In the genomic region with DNA sequence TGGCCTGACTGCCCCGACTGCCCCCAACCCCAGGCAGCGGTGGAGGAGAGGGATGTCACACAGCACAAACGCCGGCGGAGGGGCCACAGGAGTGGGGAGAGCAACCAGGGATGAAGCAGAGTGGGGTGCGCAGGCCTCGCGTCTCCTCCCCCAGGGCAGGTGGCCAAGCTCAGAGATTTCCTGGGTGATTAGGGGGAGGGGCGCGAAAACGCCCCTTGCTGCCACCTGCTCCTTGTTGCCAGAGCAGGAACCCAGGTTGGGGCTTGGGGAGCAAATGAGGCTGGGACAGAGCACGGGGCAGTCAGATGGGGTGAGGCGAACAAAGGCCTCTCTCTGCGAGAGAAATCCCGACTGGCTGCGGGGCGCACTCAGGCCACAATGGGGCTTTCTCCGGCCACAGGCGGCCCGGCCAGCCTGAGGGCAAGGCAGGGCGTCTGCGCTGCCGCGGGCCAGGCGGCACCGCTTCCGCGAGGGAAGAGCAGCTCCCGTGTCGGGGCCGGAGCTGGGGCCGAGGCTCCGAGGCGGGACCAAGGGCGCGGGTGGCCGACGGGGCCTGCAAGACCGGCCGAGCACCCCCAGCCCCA, we compare ENCODE assay signal across 8 cellular contexts. TPM values are rescaled to one million over a fixed set of nuclear protein-coding genes. Genes with fewer than 3 reads are reported as not detected.
DNase-seq lines count a peak whose midpoint lies in the region; ATAC-seq and TF ChIP-seq lines count a peak whose summit lies in the region.

No MANE protein-coding gene starts in this region.

- POLR2A ChIA-PET in A673 (lab: Charles Lee; ENCODE audit: low non-redundant PET) = no interaction called here
- POLR2A ChIA-PET in PC-3 (lab: Charles Lee; ENCODE audit: unreplicated experiment) = interaction anchor here (0.6 kb wide), 1 partner anchor 63 kb away, joined by 3 read pairs; no protein-coding TSS in a partner anchor

- H3K9me3 ChIP-seq in A673 (ENCODE audit: low read depth, low read length, poor library complexity, severe bottlenecking) = no peaks in the 10 kb centered on the region
- H3K9me3 ChIP-seq in PC-3 (ENCODE audit: low read length) = no peaks in the 10 kb centered on the region

- ATAC-seq in GM18519 (IDR thresholded peaks at IDR 0.05; ENCODE audit: low FRiP score, unreplicated experiment) = peak; percentile 17
- peak; percentile 26 for ATAC-seq in HG03025 (IDR thresholded peaks at IDR 0.05; ENCODE audit: low FRiP score, unreplicated experiment)
- no peak; the same call in 1 of the 2 replicates for ATAC-seq in PC-3

- no TSS peak for BruUV-seq in A673 (replicated peaks; lab: Mats Ljungman, UMichigan)
- BruUV-seq in PC-3 (replicated peaks; lab: Mats Ljungman, UMichigan) = no TSS peak

- no peaks in the 10 kb centered on the region for H3K27me3 ChIP-seq in A673 (replicated peaks; ENCODE audit: insufficient read depth, low read depth, low read length, poor library complexity)
- no peaks in the 10 kb centered on the region for H3K27me3 ChIP-seq in PC-3 (ENCODE audit: low read length)

- no peaks in the 10 kb centered on the region for H3K9me2 ChIP-seq in PC-3 (replicated peaks; ENCODE audit: low read length)

- H3K36me3 ChIP-seq in A673 (ENCODE audit: insufficient read depth, low read length, poor library complexity, severe bottlenecking) (no peaks in the 10 kb centered on the region), PC-3 (ENCODE audit: low read depth, low read length) (no peaks in the 10 kb centered on the region)

- H3K4me3 ChIP-seq in A673 (ENCODE audit: low read depth, low read length, poor library complexity, severe bottlenecking) (peak overlapping the region; percentile 48), PC-3 (ENCODE audit: low read length) (peak overlapping the region; percentile 71), choroid plexus epithelial cell (ENCODE audit: low read depth, low read length) (peak overlapping the region; percentile 60), lower leg skin (ENCODE audit: low read depth, poor library complexity, severe bottlenecking) (peak overlapping the region; percentile 21)

- CTCF ChIA-PET in A673 (lab: Charles Lee) (no interaction called here), PC-3 (lab: Charles Lee) (no interaction called here)

- no peaks in the 10 kb centered on the region for H4K20me1 ChIP-seq in PC-3 (ENCODE audit: low read length)

- WGBS in lower leg skin, 2 donors = 9 to 33% methylated on average over 11 to 32 of the region's 40 CpGs

- intact Hi-C loops in A673 (cut with micrococcal nuclease; ENCODE audit: unreplicated experiment) = no loop called here
- intact Hi-C loops in PC-3 (cut with micrococcal nuclease) = loop anchor here (5.0 kb wide), 1 partner anchor 87 kb away; no protein-coding TSS in a partner anchor
- intact Hi-C loops in lower leg skin (cut with DNase I; ENCODE audit: low total_unique reads) = no loop called here

- peak overlapping the region; percentile 94 for H3K9ac ChIP-seq in PC-3 (ENCODE audit: low read length)

- no peaks in the 10 kb centered on the region for H3K79me2 ChIP-seq in PC-3 (ENCODE audit: low read length)

- H3K27ac ChIP-seq in A673 (ENCODE audit: low read depth, low read length, poor library complexity, severe bottlenecking) (peak overlapping the region; percentile 78), PC-3 (ENCODE audit: low read length) (peak overlapping the region; percentile 76), substantia nigra (ENCODE audit: low read depth, low read length, poor library complexity, severe bottlenecking) (peak overlapping the region; percentile 100)

- no peak for TF ChIP-seq POLR2A in lower leg skin (IDR thresholded peaks at IDR 0.05)

- peak overlapping the region; percentile 84 for H2AFZ ChIP-seq in PC-3 (ENCODE audit: low read length)

- peak overlapping the region; percentile 93 for H3K4me2 ChIP-seq in PC-3 (ENCODE audit: low read length)

- peaks cover 12% of the 10 kb centered on the region for H3K4me1 ChIP-seq in A673 (ENCODE audit: insufficient read depth, low read length, poor library complexity, severe bottlenecking)
- H3K4me1 ChIP-seq in PC-3 (ENCODE audit: insufficient read depth, low read length) = peaks cover 16% of the 10 kb centered on the region

- TF ChIP-seq CTCF in A673 (conservative IDR thresholded peaks at IDR 0.05; ENCODE audit: low read depth, low read length) = no peak
- TF ChIP-seq CTCF in PC-3 (conservative IDR thresholded peaks at IDR 0.05; ENCODE audit: low read depth, low read length) = no peak
- no peak for TF ChIP-seq CTCF in choroid plexus epithelial cell (conservative IDR thresholded peaks at IDR 0.05; ENCODE audit: low read depth, low read length)
- no peak for TF ChIP-seq CTCF in lower leg skin (IDR thresholded peaks at IDR 0.05)

- DNase-seq in A673 (ENCODE audit: low spot score) (no peak), PC-3 (no peak), choroid plexus epithelial cell (ENCODE audit: low read depth) (no peak), lower leg skin (ENCODE audit: low spot score in 2 of 2) (peak in 1 of 2 donors; percentile 93), substantia nigra (lab: John Stamatoyannopoulos, UW) (peak; percentile 74 to 98 (median 92)), glomerular visceral epithelial cell (ENCODE audit: extremely low spot score) (no peak)

- H3F3A ChIP-seq in PC-3 (ENCODE audit: low read length, unreplicated experiment) = no peaks in the 10 kb centered on the region

RNA-seq across cellular contexts. Expression of a gene that starts 11.5 kb away (rescaled TPM):
- total RNA-seq in A673 (2021) (not detected in 2 replicates), PC-3 (2014; rRNA removed) (not detected in 2 replicates), lower leg skin (not detected)

Comparison
In these comparisons a context has a peak if more than half of its experiments do, and no peak if none do; other contexts are left out.
1. DNase-seq: peak in substantia nigra (49 of 49); none in A673 (single experiment), PC-3 (single experiment), choroid plexus epithelial cell (single experiment) and glomerular visceral epithelial cell (single experiment).
2. H3K4me3 ChIP-seq: peak in every context shown above with its lines; median percentile 71 in PC-3; 60 in choroid plexus epithelial cell; 48 in A673; 21 in lower leg skin.
3. Peak in every context shown above with its lines, with median percentiles within 50 percentile points of each other: H3K27ac ChIP-seq.